Comparison of ENCODE assay signal across 8 cellular contexts in the genomic region with DNA sequence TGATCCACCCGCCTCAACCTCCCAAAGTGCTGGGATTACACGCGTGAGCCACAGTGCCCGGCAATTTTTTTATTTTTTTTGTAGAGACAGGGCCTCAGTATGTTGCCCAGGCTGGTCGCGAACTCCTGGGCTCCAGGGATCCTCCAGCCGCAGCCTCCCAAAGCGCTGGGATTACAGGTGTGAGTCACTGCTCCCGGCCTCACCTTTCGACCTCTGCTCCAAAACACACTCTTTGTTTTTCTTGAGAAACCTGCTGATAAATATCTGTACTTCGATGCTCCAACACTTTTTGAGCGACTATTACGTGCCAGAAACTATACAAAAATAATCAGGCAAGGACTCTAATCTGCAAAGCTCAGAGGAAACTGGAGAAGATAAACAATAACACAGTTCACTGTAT. TPM values are rescaled to one million over a fixed set of nuclear protein-coding genes. Genes with fewer than 3 reads are reported as not detected.
DNase-seq lines count a peak whose midpoint lies in the region; TF ChIP-seq lines count a peak whose summit lies in the region.

No MANE protein-coding gene starts in this region.

- no peak overlapping the region for H3K27ac ChIP-seq in H9 (ENCODE audit: insufficient read length, low read depth, low read length)
- no peak overlapping the region for H3K27ac ChIP-seq in SU-DHL-6 (ENCODE audit: low read depth, low read length)

- H4K20me1 ChIP-seq in H9 (ENCODE audit: control insufficient read depth, insufficient read depth, insufficient read length) (no peaks in the 10 kb centered on the region), SU-DHL-6 (ENCODE audit: low read depth, low read length) (no peaks in the 10 kb centered on the region)

- no peak overlapping the region for H3K4ac ChIP-seq in H9 (ENCODE audit: low read depth, low read length)

- H3K4me2 ChIP-seq in H9 (ENCODE audit: insufficient read depth, insufficient read length, low read length) (peak overlapping the region; percentile 91), SU-DHL-6 (ENCODE audit: low read depth, low read length, poor library complexity, severe bottlenecking) (peak overlapping the region; percentile 63), skeletal muscle satellite cell (ENCODE audit: low read length) (peak overlapping the region; percentile 88)

- no peak for DNase-seq in H9
- DNase-seq in foreskin fibroblast: no peak
- DNase-seq in NCI-H524 (lab: John Stamatoyannopoulos, UW): no peak
- DNase-seq in SHP77 treated with DMSO at 0.1 percent for 48 hours (lab: John Stamatoyannopoulos, UW): no peak
- no peak for DNase-seq in HuH-7 (ENCODE audit: low spot score)
- no peak for DNase-seq in HCEC 1CT

- H3T11ph ChIP-seq in H9 (ENCODE audit: low read length): no peak overlapping the region

- H3F3A ChIP-seq in SU-DHL-6 (ENCODE audit: insufficient read depth): peaks cover 14% of the 10 kb centered on the region; the same call in 1 of the 2 replicates

- no peaks in the 10 kb centered on the region for H3K4me1 ChIP-seq in H9 (ENCODE audit: insufficient read depth, low read length)
- H3K4me1 ChIP-seq in skeletal muscle satellite cell (ENCODE audit: control insufficient read depth, insufficient read depth, low read length): peaks cover 11% of the 10 kb centered on the region

- H3K36me3 ChIP-seq in SU-DHL-6 (ENCODE audit: low read length) (peaks cover 9% of the 10 kb centered on the region), skeletal muscle satellite cell (ENCODE audit: insufficient read depth, low read length) (peaks cover 19% of the 10 kb centered on the region)

- WGBS in H9 (ENCODE audit: extremely low coverage, insufficient read length, low lambda C conversion rate): no CpG with 5 or more reads among the region's 13 CpGs

- no peak overlapping the region for H2AK5ac ChIP-seq in H9 (ENCODE audit: insufficient read length, low read length)

- H2BK120ac ChIP-seq in H9 (ENCODE audit: low read depth, low read length, poor library complexity, severe bottlenecking): no peak overlapping the region

- no peak overlapping the region for H2BK5ac ChIP-seq in H9 (ENCODE audit: insufficient read length, low read length)

- no peak overlapping the region for H4K5ac ChIP-seq in H9 (ENCODE audit: insufficient read length, low read depth, low read length)

- peaks cover 3% of the 10 kb centered on the region for H3K79me1 ChIP-seq in H9 (ENCODE audit: insufficient read depth, low read depth, low read length, poor library complexity, severe bottlenecking)

- H3K9me2 ChIP-seq in SU-DHL-6 (replicated peaks; ENCODE audit: insufficient read depth, low read length): no peaks in the 10 kb centered on the region

- H3K9me3 Mint-ChIP-seq in H9: no peaks in the 10 kb centered on the region

- no peaks in the 10 kb centered on the region for H3K9me3 ChIP-seq in H9 (ENCODE audit: control insufficient read depth, low read depth, low read length)
- no peaks in the 10 kb centered on the region for H3K9me3 ChIP-seq in SU-DHL-6 (ENCODE audit: insufficient read depth, low read length)
- no peaks in the 10 kb centered on the region for H3K9me3 ChIP-seq in skeletal muscle satellite cell (replicated peaks; ENCODE audit: low read length)

- H3K27me3 Mint-ChIP-seq in H9 (ENCODE audit: low read depth): no peaks in the 10 kb centered on the region

- H3K27ac Mint-ChIP-seq in H9: peak overlapping the region in 2 of 3 experiments; percentile 4 to 99; a peak in 1 of 7 replicates

- peaks cover 3 to 4% of the 10 kb centered on the region in 2 experiments for H3K4me1 Mint-ChIP-seq in H9

- H2AFZ ChIP-seq in H9 (ENCODE audit: low read length): no peak overlapping the region
- H2AFZ ChIP-seq in SU-DHL-6 (ENCODE audit: low read depth, low read length, severe bottlenecking): no peak overlapping the region

- H3K23me2 ChIP-seq in H9 (ENCODE audit: insufficient read length, low read depth, low read length, poor library complexity, severe bottlenecking): peaks cover 9% of the 10 kb centered on the region

- H3K4me3 ChIP-seq in SU-DHL-6 (ENCODE audit: insufficient read depth, low read length, poor library complexity, severe bottlenecking): peak overlapping the region; percentile 89
- peak overlapping the region; percentile 67 to 90 for H3K4me3 ChIP-seq in foreskin fibroblast (ENCODE audit: low read depth in 1 of 2, low read length in 2 of 2)
- H3K4me3 ChIP-seq in skeletal muscle satellite cell (ENCODE audit: low read length): peak overlapping the region; percentile 100

- no peak overlapping the region for H2BK12ac ChIP-seq in H9 (ENCODE audit: insufficient read length, low read depth, low read length)

- peak overlapping the region; percentile 100 for H3K9ac ChIP-seq in H9 (ENCODE audit: extremely low read depth, insufficient read length, low read length)
- peak overlapping the region; percentile 84 for H3K9ac ChIP-seq in SU-DHL-6 (ENCODE audit: low read length)
- peak overlapping the region; percentile 99 for H3K9ac ChIP-seq in skeletal muscle satellite cell (ENCODE audit: low read depth, low read length)

- H3K27me3 ChIP-seq in H9 (ENCODE audit: insufficient read depth, low read length) (no peaks in the 10 kb centered on the region), SU-DHL-6 (ENCODE audit: low read length) (no peaks in the 10 kb centered on the region), skeletal muscle satellite cell (ENCODE audit: control insufficient read depth, insufficient read depth, low read length) (no peaks in the 10 kb centered on the region)

- no peak overlapping the region for H4K8ac ChIP-seq in H9 (replicated peaks; ENCODE audit: insufficient read length, low read depth, low read length)

- no peak overlapping the region for H3K56ac ChIP-seq in H9 (ENCODE audit: insufficient read length, low read depth, low read length)

- H3K79me2 ChIP-seq in H9 (ENCODE audit: insufficient read depth, low read length) (peaks cover 11% of the 10 kb centered on the region; the same call in 1 of the 2 replicates), SU-DHL-6 (ENCODE audit: insufficient read depth, low read length) (peaks cover 44% of the 10 kb centered on the region)

- no peak overlapping the region for H3K18ac ChIP-seq in H9 (ENCODE audit: insufficient read length, low read depth, low read length)

- H2BK15ac ChIP-seq in H9 (ENCODE audit: low read depth, low read length): no peak overlapping the region

- H3K23ac ChIP-seq in H9 (ENCODE audit: insufficient read length, low read depth, low read length): no peak overlapping the region

- H3K4me3 Mint-ChIP-seq in H9: peak overlapping the region; percentile 98

- TF ChIP-seq CTCF in H9 (conservative IDR thresholded peaks at IDR 0.05): no peak
- TF ChIP-seq CTCF in SU-DHL-6 (IDR thresholded peaks at IDR 0.05; ENCODE audit: insufficient read depth, low read length, poor library complexity, severe bottlenecking): no peak
- TF ChIP-seq CTCF in foreskin fibroblast (IDR thresholded peaks at IDR 0.05; ENCODE audit: low read depth, low read length): no peak

- peaks cover 5 to 29% (median 13%) of the 10 kb centered on the region in 3 experiments; a peak in 6 of 7 replicates for H3K36me3 Mint-ChIP-seq in H9 (ENCODE audit: insufficient read depth in 1 of 3, low read depth in 3 of 3)

- H3K14ac ChIP-seq in H9 (ENCODE audit: insufficient read depth, low read length): no peak overlapping the region

- no peak overlapping the region for H2BK20ac ChIP-seq in H9 (ENCODE audit: low read depth, low read length, poor library complexity, severe bottlenecking)

- no peak overlapping the region for H4K91ac ChIP-seq in H9 (ENCODE audit: insufficient read length, low read depth, low read length)

RNA-seq across cellular contexts. Expression of a gene that starts 1.0 kb away (rescaled TPM):
- total RNA-seq in H9 (2021): 59.2 and 61.3 TPM in 2 replicates
- total RNA-seq in skeletal muscle satellite cell (2012; rRNA removed): 18.8 and 21.8 TPM in 2 replicates

RNA-seq across cellular contexts. Expression of a gene that starts 11.2 kb away (rescaled TPM):
- total RNA-seq in H9 (2021): 87.6 and 87.9 TPM in 2 replicates
- total RNA-seq in skeletal muscle satellite cell (2012; rRNA removed): 29.7 and 30.9 TPM in 2 replicates

RNA-seq across cellular contexts. Expression of a gene that starts 48.6 kb away (rescaled TPM):
- total RNA-seq in H9 (2021): 18.2 and 18.4 TPM in 2 replicates
- total RNA-seq in skeletal muscle satellite cell (2012; rRNA removed): 7.4 and 10.3 TPM in 2 replicates
